In the genomic region with DNA sequence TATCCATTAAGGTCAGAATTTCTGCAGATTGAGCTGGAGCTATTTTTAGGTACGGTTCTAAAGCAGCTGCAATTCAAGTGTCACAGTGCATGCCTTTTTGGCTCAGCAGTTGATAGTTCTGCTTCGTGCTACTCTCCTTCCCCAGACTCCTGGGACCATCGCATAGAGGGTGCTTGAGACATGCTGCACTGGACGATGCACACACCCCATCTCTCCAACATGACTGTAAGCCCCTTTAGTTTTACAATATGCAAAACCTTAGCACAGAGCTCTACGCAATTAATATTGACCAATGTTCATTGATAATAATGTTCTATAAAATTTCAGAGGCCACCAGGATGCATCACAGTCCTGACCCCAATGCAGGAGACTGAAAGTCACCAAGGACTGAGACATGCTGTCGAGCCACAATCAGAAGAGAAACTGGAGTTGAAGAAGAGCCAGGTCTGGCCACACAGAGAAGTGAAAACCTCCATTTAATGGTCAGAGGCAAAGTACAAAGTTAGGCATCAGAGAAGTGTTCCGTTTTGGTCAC, we compare ENCODE assay signal across 1 cellular context.
TF ChIP-seq lines count a peak whose summit lies in the region.

No MANE protein-coding gene starts in this region.

TF ChIP-seq in endothelial cell of umbilical vein, 7 proteins besides CTCF, POLR2A, EP300 and RAD21 (continued from another document):
- no peak for TF ChIP-seq JUN (IDR thresholded peaks at IDR 0.05; ENCODE audit: borderline replicate concordance, insufficient read depth, insufficient read length, low read depth)
- TF ChIP-seq EZH2 (IDR thresholded peaks at IDR 0.05; ENCODE audit: borderline replicate concordance, low read depth, low read length, severe bottlenecking): no peak
- TF ChIP-seq POLR2AphosphoS5 (IDR thresholded peaks at IDR 0.05; ENCODE audit: insufficient read depth, low read depth, low read length): no peak
- no peak for TF ChIP-seq FOS (IDR thresholded peaks at IDR 0.05; ENCODE audit: borderline replicate concordance, insufficient read depth, low read length)
